10 cellular contexts compared by ENCODE assay signal in the genomic region with DNA sequence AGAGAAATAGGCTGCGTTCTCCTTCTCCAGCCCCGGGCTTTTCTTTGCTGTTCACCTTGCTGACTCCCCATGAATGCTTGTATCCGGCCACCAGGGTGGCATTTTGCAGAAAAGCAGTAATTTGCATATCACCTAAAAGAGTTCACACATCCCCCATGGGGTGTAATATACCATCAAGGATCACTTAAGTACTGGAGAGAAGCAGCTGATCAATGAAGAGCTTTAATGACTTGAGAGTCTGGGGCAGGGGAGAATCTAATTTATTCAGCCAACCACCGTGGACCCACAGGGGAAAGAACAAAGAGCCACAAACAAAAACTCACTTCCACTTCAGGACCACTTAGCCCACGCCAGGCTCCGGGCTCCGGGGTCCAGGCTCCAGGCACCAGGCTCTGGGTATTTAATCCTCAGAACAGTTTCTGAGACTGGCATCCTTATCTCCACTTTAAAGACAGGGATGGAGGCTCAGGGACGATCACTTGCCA. TPM values are rescaled to one million over a fixed set of nuclear protein-coding genes. Genes with fewer than 3 reads are reported as not detected.
DNase-seq lines count a peak whose midpoint lies in the region; ATAC-seq, FAIRE-seq and TF ChIP-seq lines count a peak whose summit lies in the region.
"Had no signal": no experiment of that assay in that cellular context is flagged by ENCODE, and none has a peak within 500 bp of the region (broad histone marks: within the 10 kb centered on the region; RNA-seq: fewer than 3 reads in every experiment).

No MANE protein-coding gene starts in this region.

- H3K56ac ChIP-seq in H1 (replicated peaks; ENCODE audit: insufficient read length, low read depth, low read length): no peak overlapping the region

- TF ChIP-seq CTCF in MM.1S (IDR thresholded peaks at IDR 0.05; ENCODE audit: low read length) (peak; percentile 40), H1 (IDR thresholded peaks at IDR 0.05; ENCODE audit: control extremely low read depth in 1 of 3, insufficient read depth in 1 of 3, low read depth in 1 of 3, low read length in 3 of 3) (0 out of 4 replicates have a peak, but pooled peaks of 1 of the 3 experiments have one; percentile 4)

- H2AK5ac ChIP-seq in H1 (ENCODE audit: low read depth, low read length): no peak overlapping the region

- H2BK5ac ChIP-seq in H1 (ENCODE audit: low read depth, low read length): no peak overlapping the region

- peak overlapping the region; percentile 71 for H3K18ac ChIP-seq in H1 (ENCODE audit: extremely low read depth, low read length)

- peaks cover 36% of the 10 kb centered on the region for H3K4me1 ChIP-seq in MM.1S (ENCODE audit: low read length)
- H3K4me1 ChIP-seq in H1 (replicated peaks in 1 of 4; ENCODE audit: control insufficient read depth in 3 of 4, insufficient read depth in 4 of 4, low read length in 3 of 4): peaks cover 4 to 17% (median 9%) of the 10 kb centered on the region in 4 experiments; a peak in 6 of 7 replicates

- 0 out of 2 replicates have a peak overlapping the region, but pooled peaks have one; percentile 17 for H2BK12ac ChIP-seq in H1 (ENCODE audit: low read depth, low read length)

- TF ChIP-seq RAD21 in H1 (IDR thresholded peaks at IDR 0.05 in 1 of 2, conservative IDR thresholded peaks at IDR 0.05 in 1 of 2; ENCODE audit: low read depth in 2 of 2, low read length in 2 of 2): no peak

- WGBS in H1 (ENCODE audit: extremely low coverage in 1 of 2, insufficient coverage in 1 of 2, insufficient read length in 1 of 2, insufficient replicate concordance in 2 of 2, low coverage in 1 of 2, low lambda C conversion rate in 2 of 2, missing lambda C conversion rate in 1 of 2), 2 experiments: 77% methylated on average over 8 of the region's 8 CpGs; no CpG with 5 or more reads in 1 of the 2 experiments

- H3K27ac ChIP-seq in MM.1S (ENCODE audit: low read length) (peak overlapping the region; percentile 96), H1 (ENCODE audit: low read depth, low read length) (no peak overlapping the region)

- no peak for TF ChIP-seq EP300 in H1 (IDR thresholded peaks at IDR 0.05; ENCODE audit: borderline replicate concordance in 1 of 2, low read depth in 2 of 2, low read length in 2 of 2)

- ATAC-seq in GM18907 (IDR thresholded peaks at IDR 0.05; ENCODE audit: unreplicated experiment): peak; percentile 34

- POLR2A ChIA-PET in H1 (lab: Charles Lee; ENCODE audit: partially characterized antibody): interaction anchor here (1.6 kb wide), 1 partner anchor 9 kb away, joined by 4 read pairs; no protein-coding TSS in a partner anchor

- H3K9me2 ChIP-seq in MM.1S (replicated peaks; ENCODE audit: insufficient read depth, low read length): no peaks in the 10 kb centered on the region

- H3K4me3 ChIP-seq in MM.1S (ENCODE audit: low read length): peak overlapping the region; percentile 61
- no peak overlapping the region for H3K4me3 ChIP-seq in H1 (ENCODE audit: extremely low read depth in 1 of 4, insufficient read depth in 2 of 4, low read depth in 3 of 4, low read length in 4 of 4)

- H3K23ac ChIP-seq in H1 (ENCODE audit: insufficient read length): no peak overlapping the region

- H3F3A ChIP-seq in MM.1S (ENCODE audit: insufficient read depth, low read length): peaks cover 44% of the 10 kb centered on the region

- H4K20me1 ChIP-seq in MM.1S (ENCODE audit: insufficient read depth, low read length) (no peaks in the 10 kb centered on the region), H1 (replicated peaks in 1 of 2; ENCODE audit: control insufficient read depth in 1 of 2, insufficient read depth in 2 of 2, low read length in 2 of 2) (no peaks in the 10 kb centered on the region)

- H2AFZ ChIP-seq in MM.1S (ENCODE audit: low read length) (peak overlapping the region; percentile 2; the same call in 1 of the 2 replicates), H1 (ENCODE audit: low read length) (no peak overlapping the region)

- no peak overlapping the region for H2BK15ac ChIP-seq in H1 (ENCODE audit: low read length)

- no peak for TF ChIP-seq POLR2A in H1 (IDR thresholded peaks at IDR 0.05; ENCODE audit: control extremely low read depth in 1 of 2, low read depth in 2 of 2, low read length in 2 of 2)

- no peak for FAIRE-seq in H1 (lab: Jason Lieb, UNC)
- FAIRE-seq: G401.6, islet of Langerhans had no signal

- peak overlapping the region; percentile 89 for H3K9ac ChIP-seq in MM.1S (ENCODE audit: low read length)
- no peak overlapping the region for H3K9ac ChIP-seq in H1 (replicated peaks in 1 of 4; ENCODE audit: extremely low read depth in 1 of 4, low read depth in 3 of 4, low read length in 3 of 4)

- no peak overlapping the region for H3K14ac ChIP-seq in H1 (ENCODE audit: insufficient read length)

- no peak overlapping the region for H4K91ac ChIP-seq in H1 (replicated peaks; ENCODE audit: insufficient read length, low read length)

- peak overlapping the region; percentile 90 for H3K4me2 ChIP-seq in MM.1S (ENCODE audit: low read depth, low read length)
- H3K4me2 ChIP-seq in H1 (ENCODE audit: insufficient read depth in 1 of 2, low read depth in 2 of 2, low read length in 2 of 2): no peak overlapping the region

- H3K23me2 ChIP-seq in H1 (ENCODE audit: low read depth, low read length): no peaks in the 10 kb centered on the region

- H4K5ac ChIP-seq in H1 (ENCODE audit: insufficient read length, low read depth, low read length): no peak overlapping the region

- H4K8ac ChIP-seq in H1 (ENCODE audit: extremely low read depth, insufficient read depth, low read length): no peak overlapping the region

- H3K79me2 ChIP-seq in MM.1S (ENCODE audit: low read length) (peaks cover 8% of the 10 kb centered on the region; the same call in 1 of the 2 replicates), H1 (ENCODE audit: control insufficient read depth in 1 of 2, insufficient read depth in 2 of 2, low read length in 2 of 2) (no peaks in the 10 kb centered on the region)

- peak; percentile 26 for DNase-seq in ELF-1 (ENCODE audit: low read depth, low spot score)
- DNase-seq in MM.1S: peak; percentile 78
- DNase-seq in H1 (ENCODE audit: low read depth in 1 of 2, low spot score in 2 of 2): no peak
- DNase-seq in Ammon's horn (ENCODE audit: low spot score): no peak
- no peak for DNase-seq in effector CD8-positive, alpha-beta T cell (lab: John Stamatoyannopoulos, UW)
- DNase-seq in midbrain (lab: John Stamatoyannopoulos, UW): no peak
- DNase-seq in GM19240 (ENCODE audit: insufficient read length, low spot score): no peak

- H3K27me3 ChIP-seq in MM.1S (replicated peaks; ENCODE audit: insufficient read depth, low read length): no peaks in the 10 kb centered on the region
- H3K27me3 ChIP-seq in H1 (replicated peaks in 1 of 4; ENCODE audit: control insufficient read depth in 3 of 4, extremely low read depth in 1 of 4, insufficient read depth in 3 of 4, low read length in 3 of 4): no peaks in the 10 kb centered on the region

- no peak overlapping the region for H2BK120ac ChIP-seq in H1 (replicated peaks; ENCODE audit: low read depth, low read length)

- CTCF ChIA-PET in H1 (lab: Charles Lee; ENCODE audit: partially characterized antibody): interaction anchor here (0.6 to 1.6 kb wide), 6 partner anchors 10 to 319 kb away, joined by 3 to 4 read pairs (median 3); no protein-coding TSS in a partner anchor

- H2BK20ac ChIP-seq in H1 (ENCODE audit: low read length): no peak overlapping the region

- no peak overlapping the region for H3K4ac ChIP-seq in H1 (replicated peaks; ENCODE audit: insufficient read length, low read depth, low read length)

- H3K9me3 ChIP-seq in MM.1S (replicated peaks; ENCODE audit: insufficient read depth, low read length) (no peaks in the 10 kb centered on the region), H1 (ENCODE audit: insufficient read depth in 2 of 2, low read depth in 1 of 2, low read length in 1 of 2) (no peaks in the 10 kb centered on the region)

- H3K36me3 ChIP-seq in MM.1S (replicated peaks; ENCODE audit: insufficient read depth, low read length) (no peaks in the 10 kb centered on the region), H1 (ENCODE audit: control insufficient read depth in 2 of 4, insufficient read depth in 4 of 4, low read length in 3 of 4) (no peaks in the 10 kb centered on the region)

- H3K79me1 ChIP-seq in H1 (ENCODE audit: low read depth, low read length): no peaks in the 10 kb centered on the region

RNA-seq across cellular contexts. Expression of a gene that starts 33.9 kb away (rescaled TPM):
- total RNA-seq in H1 (2021; fragmentation: NEBNext Ultra II Directional; extraction: Animal tissue kit (Norgen Biotek cat#: 25700)): 74.4 TPM in 2 replicates
- polyA plus RNA-seq in H1 (2011; rRNA removed): 27.2 and 42.7 TPM in 2 replicates
- polyA plus RNA-seq in H1 (2011; cell fraction: cytosol; rRNA removed): 18.7 TPM
- 73.2 TPM for polyA plus RNA-seq in H1 (2011; cell fraction: nucleus; rRNA removed)
- 40.4 to 51.0 TPM (median 49.2 TPM) in 4 replicates for polyA plus RNA-seq in H1 (2012, experiment 1 of 2)
- polyA plus RNA-seq in H1 (2012, experiment 2 of 2): 8.8 TPM
- 63.8 TPM for polyA plus RNA-seq in H1 (2013, experiment 1 of 2)
- 57.5 TPM for polyA plus RNA-seq in H1 (2013, experiment 2 of 2)
- 23.0 and 24.1 TPM in 2 replicates for polyA minus RNA-seq in H1 (2011; rRNA and poly(A)+ RNA removed)
- polyA minus RNA-seq in H1 (2011; cell fraction: cytosol; rRNA and poly(A)+ RNA removed): 30.6 TPM
- 45.3 TPM for polyA minus RNA-seq in H1 (2011; cell fraction: nucleus; rRNA and poly(A)+ RNA removed)

Comparison
In these comparisons a context has a peak if more than half of its experiments do, and no peak if none do; other contexts are left out.
1. DNase-seq: peak in ELF-1 (single experiment) and MM.1S (single experiment); none in H1 (0 of 2), Ammon's horn (single experiment), effector CD8-positive, alpha-beta T cell (single experiment), midbrain (single experiment) and GM19240 (single experiment).